Comparison of ENCODE assay signal across 2 cellular contexts in the genomic region with DNA sequence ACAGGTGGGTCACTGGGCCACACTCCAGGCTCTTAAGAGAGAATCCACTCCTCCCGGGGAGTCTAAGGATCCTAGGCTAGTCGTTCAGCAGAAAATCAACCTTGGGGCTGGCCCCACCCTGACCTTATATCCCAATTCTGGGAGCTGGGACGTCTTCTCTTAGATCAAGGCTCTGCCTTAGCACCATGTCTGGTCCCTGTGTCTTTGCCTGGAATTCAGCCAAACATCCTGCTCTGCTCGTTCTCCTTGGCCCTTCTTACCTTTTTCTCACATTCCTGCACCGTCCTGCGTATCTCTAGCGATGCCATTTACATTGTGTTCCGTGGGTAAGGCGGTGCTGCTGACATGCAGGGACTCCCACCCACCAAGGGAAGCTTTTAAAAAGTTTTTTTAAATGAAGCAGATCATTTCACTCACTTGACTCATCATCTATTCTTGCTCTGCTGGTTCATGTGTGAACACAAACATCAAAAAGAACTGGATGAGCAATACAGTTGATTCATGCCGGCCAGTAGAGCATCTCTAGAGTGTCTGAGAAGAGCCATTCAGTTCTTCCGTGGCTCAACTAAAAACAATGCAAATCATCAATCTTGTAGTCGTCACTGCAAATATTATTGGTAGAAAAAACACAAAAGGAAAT.
TF ChIP-seq lines count a peak whose summit lies in the region.

No MANE protein-coding gene starts in this region.

TF ChIP-seq in IMR-90, 13 proteins besides CTCF, POLR2A, EP300 and RAD21:
- peak; percentile 27; the same call in 1 of the 2 replicates for TF ChIP-seq CEBPB (IDR thresholded peaks at IDR 0.05; ENCODE audit: low read depth, low read length)
- TF ChIP-seq CHD1 (IDR thresholded peaks at IDR 0.05; ENCODE audit: low read depth, low read length): no peak
- no peak for TF ChIP-seq RFX5 (IDR thresholded peaks at IDR 0.05; ENCODE audit: low read depth, low read length)
- TF ChIP-seq FOS (IDR thresholded peaks at IDR 0.05; ENCODE audit: low read depth, low read length): peak; percentile 61
TF ChIP-seq in IMR-90: peak in this region for 2.

TF ChIP-seq in GM23338, 12 proteins besides CTCF, POLR2A, EP300 and RAD21:
- TF ChIP-seq, protein P1, sequence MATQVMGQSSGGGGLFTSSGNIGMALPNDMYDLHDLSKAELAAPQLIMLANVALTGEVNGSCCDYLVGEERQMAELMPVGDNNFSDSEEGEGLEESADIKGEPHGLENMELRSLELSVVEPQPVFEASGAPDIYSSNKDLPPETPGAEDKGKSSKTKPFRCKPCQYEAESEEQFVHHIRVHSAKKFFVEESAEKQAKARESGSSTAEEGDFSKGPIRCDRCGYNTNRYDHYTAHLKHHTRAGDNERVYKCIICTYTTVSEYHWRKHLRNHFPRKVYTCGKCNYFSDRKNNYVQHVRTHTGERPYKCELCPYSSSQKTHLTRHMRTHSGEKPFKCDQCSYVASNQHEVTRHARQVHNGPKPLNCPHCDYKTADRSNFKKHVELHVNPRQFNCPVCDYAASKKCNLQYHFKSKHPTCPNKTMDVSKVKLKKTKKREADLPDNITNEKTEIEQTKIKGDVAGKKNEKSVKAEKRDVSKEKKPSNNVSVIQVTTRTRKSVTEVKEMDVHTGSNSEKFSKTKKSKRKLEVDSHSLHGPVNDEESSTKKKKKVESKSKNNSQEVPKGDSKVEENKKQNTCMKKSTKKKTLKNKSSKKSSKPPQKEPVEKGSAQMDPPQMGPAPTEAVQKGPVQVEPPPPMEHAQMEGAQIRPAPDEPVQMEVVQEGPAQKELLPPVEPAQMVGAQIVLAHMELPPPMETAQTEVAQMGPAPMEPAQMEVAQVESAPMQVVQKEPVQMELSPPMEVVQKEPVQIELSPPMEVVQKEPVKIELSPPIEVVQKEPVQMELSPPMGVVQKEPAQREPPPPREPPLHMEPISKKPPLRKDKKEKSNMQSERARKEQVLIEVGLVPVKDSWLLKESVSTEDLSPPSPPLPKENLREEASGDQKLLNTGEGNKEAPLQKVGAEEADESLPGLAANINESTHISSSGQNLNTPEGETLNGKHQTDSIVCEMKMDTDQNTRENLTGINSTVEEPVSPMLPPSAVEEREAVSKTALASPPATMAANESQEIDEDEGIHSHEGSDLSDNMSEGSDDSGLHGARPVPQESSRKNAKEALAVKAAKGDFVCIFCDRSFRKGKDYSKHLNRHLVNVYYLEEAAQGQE (IDR thresholded peaks at IDR 0.05; ENCODE audit: unreplicated experiment): no peak
- TF ChIP-seq NANOG (IDR thresholded peaks at IDR 0.05; ENCODE audit: borderline replicate concordance) (no peak), CREB1 (CRISPR knock-in tag; IDR thresholded peaks at IDR 0.05; ENCODE audit: low read depth) (no peak), EZH2phosphoT487 (IDR thresholded peaks at IDR 0.05; ENCODE audit: unreplicated experiment) (no peak), POLR2AphosphoS5 (IDR thresholded peaks at IDR 0.05; ENCODE audit: low read depth) (no peak), ZNF114 (CRISPR knock-in tag; IDR thresholded peaks at IDR 0.05) (no peak), JUNB (IDR thresholded peaks at IDR 0.05; ENCODE audit: unreplicated experiment) (no peak), EZH2 (IDR thresholded peaks at IDR 0.05; ENCODE audit: low read depth, unreplicated experiment) (no peak), ZNF331 (CRISPR knock-in tag; IDR thresholded peaks at IDR 0.05; ENCODE audit: low read depth) (no peak), ETS1 (IDR thresholded peaks at IDR 0.05) (no peak), STAT1 (IDR thresholded peaks at IDR 0.05; ENCODE audit: unreplicated experiment) (no peak)
- TF ChIP-seq, protein P2, sequence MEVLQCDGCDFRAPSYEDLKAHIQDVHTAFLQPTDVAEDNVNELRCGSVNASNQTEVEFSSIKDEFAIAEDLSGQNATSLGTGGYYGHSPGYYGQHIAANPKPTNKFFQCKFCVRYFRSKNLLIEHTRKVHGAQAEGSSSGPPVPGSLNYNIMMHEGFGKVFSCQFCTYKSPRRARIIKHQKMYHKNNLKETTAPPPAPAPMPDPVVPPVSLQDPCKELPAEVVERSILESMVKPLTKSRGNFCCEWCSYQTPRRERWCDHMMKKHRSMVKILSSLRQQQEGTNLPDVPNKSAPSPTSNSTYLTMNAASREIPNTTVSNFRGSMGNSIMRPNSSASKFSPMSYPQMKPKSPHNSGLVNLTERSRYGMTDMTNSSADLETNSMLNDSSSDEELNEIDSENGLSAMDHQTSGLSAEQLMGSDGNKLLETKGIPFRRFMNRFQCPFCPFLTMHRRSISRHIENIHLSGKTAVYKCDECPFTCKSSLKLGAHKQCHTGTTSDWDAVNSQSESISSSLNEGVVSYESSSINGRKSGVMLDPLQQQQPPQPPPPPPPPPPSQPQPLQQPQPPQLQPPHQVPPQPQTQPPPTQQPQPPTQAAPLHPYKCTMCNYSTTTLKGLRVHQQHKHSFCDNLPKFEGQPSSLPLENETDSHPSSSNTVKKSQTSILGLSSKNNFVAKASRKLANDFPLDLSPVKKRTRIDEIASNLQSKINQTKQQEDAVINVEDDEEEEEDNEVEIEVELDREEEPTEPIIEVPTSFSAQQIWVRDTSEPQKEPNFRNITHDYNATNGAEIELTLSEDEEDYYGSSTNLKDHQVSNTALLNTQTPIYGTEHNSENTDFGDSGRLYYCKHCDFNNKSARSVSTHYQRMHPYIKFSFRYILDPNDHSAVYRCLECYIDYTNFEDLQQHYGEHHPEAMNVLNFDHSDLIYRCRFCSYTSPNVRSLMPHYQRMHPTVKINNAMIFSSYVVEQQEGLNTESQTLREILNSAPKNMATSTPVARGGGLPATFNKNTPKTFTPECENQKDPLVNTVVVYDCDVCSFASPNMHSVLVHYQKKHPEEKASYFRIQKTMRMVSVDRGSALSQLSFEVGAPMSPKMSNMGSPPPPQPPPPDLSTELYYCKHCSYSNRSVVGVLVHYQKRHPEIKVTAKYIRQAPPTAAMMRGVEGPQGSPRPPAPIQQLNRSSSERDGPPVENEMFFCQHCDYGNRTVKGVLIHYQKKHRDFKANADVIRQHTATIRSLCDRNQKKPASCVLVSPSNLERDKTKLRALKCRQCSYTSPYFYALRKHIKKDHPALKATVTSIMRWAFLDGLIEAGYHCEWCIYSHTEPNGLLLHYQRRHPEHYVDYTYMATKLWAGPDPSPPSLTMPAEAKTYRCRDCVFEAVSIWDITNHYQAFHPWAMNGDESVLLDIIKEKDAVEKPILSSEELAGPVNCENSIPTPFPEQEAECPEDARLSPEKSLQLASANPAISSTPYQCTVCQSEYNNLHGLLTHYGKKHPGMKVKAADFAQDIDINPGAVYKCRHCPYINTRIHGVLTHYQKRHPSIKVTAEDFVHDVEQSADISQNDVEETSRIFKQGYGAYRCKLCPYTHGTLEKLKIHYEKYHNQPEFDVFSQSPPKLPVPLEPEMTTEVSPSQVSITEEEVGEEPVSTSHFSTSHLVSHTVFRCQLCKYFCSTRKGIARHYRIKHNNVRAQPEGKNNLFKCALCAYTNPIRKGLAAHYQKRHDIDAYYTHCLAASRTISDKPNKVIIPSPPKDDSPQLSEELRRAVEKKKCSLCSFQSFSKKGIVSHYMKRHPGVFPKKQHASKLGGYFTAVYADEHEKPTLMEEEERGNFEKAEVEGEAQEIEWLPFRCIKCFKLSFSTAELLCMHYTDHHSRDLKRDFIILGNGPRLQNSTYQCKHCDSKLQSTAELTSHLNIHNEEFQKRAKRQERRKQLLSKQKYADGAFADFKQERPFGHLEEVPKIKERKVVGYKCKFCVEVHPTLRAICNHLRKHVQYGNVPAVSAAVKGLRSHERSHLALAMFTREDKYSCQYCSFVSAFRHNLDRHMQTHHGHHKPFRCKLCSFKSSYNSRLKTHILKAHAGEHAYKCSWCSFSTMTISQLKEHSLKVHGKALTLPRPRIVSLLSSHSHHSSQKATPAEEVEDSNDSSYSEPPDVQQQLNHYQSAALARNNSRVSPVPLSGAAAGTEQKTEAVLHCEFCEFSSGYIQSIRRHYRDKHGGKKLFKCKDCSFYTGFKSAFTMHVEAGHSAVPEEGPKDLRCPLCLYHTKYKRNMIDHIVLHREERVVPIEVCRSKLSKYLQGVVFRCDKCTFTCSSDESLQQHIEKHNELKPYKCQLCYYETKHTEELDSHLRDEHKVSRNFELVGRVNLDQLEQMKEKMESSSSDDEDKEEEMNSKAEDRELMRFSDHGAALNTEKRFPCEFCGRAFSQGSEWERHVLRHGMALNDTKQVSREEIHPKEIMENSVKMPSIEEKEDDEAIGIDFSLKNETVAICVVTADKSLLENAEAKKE (CRISPR knock-in tag; IDR thresholded peaks at IDR 0.05): no peak
